Comparison of ENCODE assay signal across 8 cellular contexts in the genomic region with DNA sequence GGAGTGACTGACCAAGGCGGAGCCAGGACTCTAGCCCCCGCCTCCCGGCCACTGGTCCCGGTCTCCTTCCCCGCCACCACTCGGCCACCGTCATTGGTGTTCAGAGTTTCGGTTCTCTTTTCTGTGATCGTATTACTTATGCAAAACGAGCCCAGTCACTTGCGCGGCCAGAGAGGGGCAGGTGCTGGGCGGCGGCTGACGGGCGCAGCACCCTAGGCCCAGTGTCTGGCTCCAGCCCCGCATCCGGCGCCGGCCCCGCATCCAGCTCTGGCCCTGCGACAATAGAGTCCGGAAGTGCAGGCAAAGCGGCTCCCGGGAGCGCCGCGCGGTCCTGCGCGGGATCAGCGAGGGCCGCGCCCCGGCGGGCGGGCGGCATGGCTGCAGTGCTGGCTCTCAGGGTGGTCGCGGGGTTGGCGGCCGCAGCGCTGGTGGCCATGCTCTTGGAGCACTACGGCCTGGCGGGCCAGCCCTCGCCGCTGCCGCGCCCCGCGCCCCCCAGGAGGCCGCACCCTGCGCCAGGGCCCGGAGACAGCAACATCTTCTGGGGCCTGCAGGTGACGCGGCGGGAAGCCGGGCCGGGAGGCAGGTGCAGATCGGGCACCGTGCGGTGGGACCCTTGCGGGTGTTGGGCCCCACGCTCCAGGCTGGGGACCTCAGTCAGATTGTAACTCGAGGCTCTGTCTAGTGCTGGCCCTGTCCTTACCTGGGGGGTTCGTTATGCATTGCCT. TPM values are rescaled to one million over a fixed set of nuclear protein-coding genes. Genes with fewer than 3 reads are reported as not detected.
DNase-seq lines count a peak whose midpoint lies in the region; ATAC-seq and TF ChIP-seq lines count a peak whose summit lies in the region.

A gene (plus strand): TSS at position 158 of the 728 bp plus-strand sequence. CDS start 217 bp downstream, at position 375.

- H3K9ac ChIP-seq in liver (ENCODE audit: low read depth in 1 of 2, low read length in 2 of 2): peak within 1 kb of the TSS; percentile 77 to 87

- H3K4me3 ChIP-seq in dorsolateral prefrontal cortex: peak within 1 kb of the TSS; percentile 59 to 97 (median 89)
- H3K4me3 ChIP-seq in liver (ENCODE audit: low read depth in 1 of 3, low read length in 3 of 3): peak within 1 kb of the TSS; percentile 50 to 82 (median 67)

- peaks cover 3 to 15% (median 6%) of the 10 kb centered on the region in 4 donors for H3K36me3 ChIP-seq in liver (ENCODE audit: control insufficient read depth in 4 of 4, insufficient read depth in 3 of 4, low read depth in 1 of 4, low read length in 3 of 4)

- H3K27me3 ChIP-seq in dorsolateral prefrontal cortex (no peaks in the 10 kb centered on the region), liver (ENCODE audit: control insufficient read depth in 4 of 4, insufficient read depth in 4 of 4, low read length in 3 of 4) (no peaks in the 10 kb centered on the region)

- under 1% methylated on average over 66 of the region's 66 CpGs for WGBS in liver

- H3K27ac ChIP-seq in dorsolateral prefrontal cortex (peak within 1 kb of the TSS; percentile 18 to 95 (median 87)), liver (ENCODE audit: low read depth in 1 of 2, low read length in 2 of 2) (peak within 1 kb of the TSS; percentile 69 to 87)

- TF ChIP-seq CTCF in dorsolateral prefrontal cortex (IDR thresholded peaks at IDR 0.05 in 54 of 56, conservative IDR thresholded peaks at IDR 0.05 in 2 of 56; ENCODE audit: low read depth in 1 of 56, partially characterized antibody in 56 of 56) (peak in 15 of 56 donors; percentile 12 to 33 (median 22)), liver (IDR thresholded peaks at IDR 0.05; ENCODE audit: low read depth, low read length, missing input control) (no peak)

- intact Hi-C loops in dorsolateral prefrontal cortex (cut with DNase I): loop anchor here in 1 of 2 donors (5.0 kb wide), 1 partner anchor 54 kb away; a partner anchor contains a TSS

- peaks cover 0 to 11% (median 9%) of the 10 kb centered on the region in 4 donors for H3K4me1 ChIP-seq in liver (ENCODE audit: control insufficient read depth in 4 of 4, insufficient read depth in 4 of 4, low read length in 3 of 4)

- peak; percentile 70 to 72 for DNase-seq in AML-193 (lab: John Stamatoyannopoulos, UW)
- peak; percentile 90 for DNase-seq in NCI-H69 (lab: John Stamatoyannopoulos, UW)
- DNase-seq in activated CD4-positive, alpha-beta T cell treated with anti-CD3 and anti-CD28 coated beads, Interleukin-2, amount 50 U/mL, for 48 hours: peak; percentile 71 to 78
- peak; percentile 55 to 82 (median 76) for DNase-seq in dorsolateral prefrontal cortex
- peak; percentile 42 to 44 for DNase-seq in stimulated activated CD4-positive, alpha-beta T cell treated with anti-CD3 and anti-CD28 coated beads, Interleukin-4, amount 100 ng/mL, for 4 hours

- no peaks in the 10 kb centered on the region for H3K9me3 ChIP-seq in liver (ENCODE audit: control insufficient read depth in 4 of 4, low read length in 3 of 4)

- TF ChIP-seq RAD21 in liver (IDR thresholded peaks at IDR 0.05): peak in 1 of 2 donors; percentile 47

- ATAC-seq in GM18909 (IDR thresholded peaks at IDR 0.05; ENCODE audit: poor library complexity, unreplicated experiment): peak; percentile 93
- peak; percentile 82 for ATAC-seq in HG03139 (IDR thresholded peaks at IDR 0.05; ENCODE audit: unreplicated experiment)

TF ChIP-seq in liver, 16 proteins besides CTCF, POLR2A, EP300 and RAD21:
- peak in 1 of 2 donors; percentile 14 for TF ChIP-seq EGR1 (IDR thresholded peaks at IDR 0.05; ENCODE audit: low read depth in 2 of 2)
- peak; percentile 38 to 55 for TF ChIP-seq HNF4A (conservative IDR thresholded peaks at IDR 0.05)
- TF ChIP-seq, protein P1, sequence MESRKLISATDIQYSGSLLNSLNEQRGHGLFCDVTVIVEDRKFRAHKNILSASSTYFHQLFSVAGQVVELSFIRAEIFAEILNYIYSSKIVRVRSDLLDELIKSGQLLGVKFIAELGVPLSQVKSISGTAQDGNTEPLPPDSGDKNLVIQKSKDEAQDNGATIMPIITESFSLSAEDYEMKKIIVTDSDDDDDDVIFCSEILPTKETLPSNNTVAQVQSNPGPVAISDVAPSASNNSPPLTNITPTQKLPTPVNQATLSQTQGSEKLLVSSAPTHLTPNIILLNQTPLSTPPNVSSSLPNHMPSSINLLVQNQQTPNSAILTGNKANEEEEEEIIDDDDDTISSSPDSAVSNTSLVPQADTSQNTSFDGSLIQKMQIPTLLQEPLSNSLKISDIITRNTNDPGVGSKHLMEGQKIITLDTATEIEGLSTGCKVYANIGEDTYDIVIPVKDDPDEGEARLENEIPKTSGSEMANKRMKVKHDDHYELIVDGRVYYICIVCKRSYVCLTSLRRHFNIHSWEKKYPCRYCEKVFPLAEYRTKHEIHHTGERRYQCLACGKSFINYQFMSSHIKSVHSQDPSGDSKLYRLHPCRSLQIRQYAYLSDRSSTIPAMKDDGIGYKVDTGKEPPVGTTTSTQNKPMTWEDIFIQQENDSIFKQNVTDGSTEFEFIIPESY (IDR thresholded peaks at IDR 0.05): peak; percentile 76
- peak; percentile 9 for TF ChIP-seq NR2F2 (IDR thresholded peaks at IDR 0.05)
- TF ChIP-seq FOXA2 (IDR thresholded peaks at IDR 0.05): no peak
- no peak for TF ChIP-seq JUND (IDR thresholded peaks at IDR 0.05)
- TF ChIP-seq RXRA (IDR thresholded peaks at IDR 0.05): peak; percentile 36 to 56
- TF ChIP-seq YY1 (IDR thresholded peaks at IDR 0.05): peak; percentile 70
- TF ChIP-seq TAF1 (conservative IDR thresholded peaks at IDR 0.05): peak; percentile 78
- TF ChIP-seq SP1 (IDR thresholded peaks at IDR 0.05): peak; percentile 51
- peak in 1 of 2 donors; percentile 63 for TF ChIP-seq GABPA (IDR thresholded peaks at IDR 0.05 in 1 of 2, conservative IDR thresholded peaks at IDR 0.05 in 1 of 2)
- no peak for TF ChIP-seq FOXA1 (IDR thresholded peaks at IDR 0.05)
- TF ChIP-seq, protein P2, sequence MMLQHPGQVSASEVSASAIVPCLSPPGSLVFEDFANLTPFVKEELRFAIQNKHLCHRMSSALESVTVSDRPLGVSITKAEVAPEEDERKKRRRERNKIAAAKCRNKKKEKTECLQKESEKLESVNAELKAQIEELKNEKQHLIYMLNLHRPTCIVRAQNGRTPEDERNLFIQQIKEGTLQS (IDR thresholded peaks at IDR 0.05): no peak
- TF ChIP-seq HNF4G (IDR thresholded peaks at IDR 0.05): no peak
- TF ChIP-seq, protein P3, sequence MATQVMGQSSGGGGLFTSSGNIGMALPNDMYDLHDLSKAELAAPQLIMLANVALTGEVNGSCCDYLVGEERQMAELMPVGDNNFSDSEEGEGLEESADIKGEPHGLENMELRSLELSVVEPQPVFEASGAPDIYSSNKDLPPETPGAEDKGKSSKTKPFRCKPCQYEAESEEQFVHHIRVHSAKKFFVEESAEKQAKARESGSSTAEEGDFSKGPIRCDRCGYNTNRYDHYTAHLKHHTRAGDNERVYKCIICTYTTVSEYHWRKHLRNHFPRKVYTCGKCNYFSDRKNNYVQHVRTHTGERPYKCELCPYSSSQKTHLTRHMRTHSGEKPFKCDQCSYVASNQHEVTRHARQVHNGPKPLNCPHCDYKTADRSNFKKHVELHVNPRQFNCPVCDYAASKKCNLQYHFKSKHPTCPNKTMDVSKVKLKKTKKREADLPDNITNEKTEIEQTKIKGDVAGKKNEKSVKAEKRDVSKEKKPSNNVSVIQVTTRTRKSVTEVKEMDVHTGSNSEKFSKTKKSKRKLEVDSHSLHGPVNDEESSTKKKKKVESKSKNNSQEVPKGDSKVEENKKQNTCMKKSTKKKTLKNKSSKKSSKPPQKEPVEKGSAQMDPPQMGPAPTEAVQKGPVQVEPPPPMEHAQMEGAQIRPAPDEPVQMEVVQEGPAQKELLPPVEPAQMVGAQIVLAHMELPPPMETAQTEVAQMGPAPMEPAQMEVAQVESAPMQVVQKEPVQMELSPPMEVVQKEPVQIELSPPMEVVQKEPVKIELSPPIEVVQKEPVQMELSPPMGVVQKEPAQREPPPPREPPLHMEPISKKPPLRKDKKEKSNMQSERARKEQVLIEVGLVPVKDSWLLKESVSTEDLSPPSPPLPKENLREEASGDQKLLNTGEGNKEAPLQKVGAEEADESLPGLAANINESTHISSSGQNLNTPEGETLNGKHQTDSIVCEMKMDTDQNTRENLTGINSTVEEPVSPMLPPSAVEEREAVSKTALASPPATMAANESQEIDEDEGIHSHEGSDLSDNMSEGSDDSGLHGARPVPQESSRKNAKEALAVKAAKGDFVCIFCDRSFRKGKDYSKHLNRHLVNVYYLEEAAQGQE (IDR thresholded peaks at IDR 0.05): peak; percentile 79
- TF ChIP-seq, protein P4, sequence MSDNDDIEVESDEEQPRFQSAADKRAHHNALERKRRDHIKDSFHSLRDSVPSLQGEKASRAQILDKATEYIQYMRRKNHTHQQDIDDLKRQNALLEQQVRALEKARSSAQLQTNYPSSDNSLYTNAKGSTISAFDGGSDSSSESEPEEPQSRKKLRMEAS (IDR thresholded peaks at IDR 0.05): peak; percentile 59

RNA-seq across cellular contexts. Expression of the gene that starts here (rescaled TPM):
- total RNA-seq in dorsolateral prefrontal cortex: 10 to 100 TPM; 21.2 to 46.2 (median 31.3) TPM
- 10 to 100 TPM; 12.0 to 14.0 TPM for total RNA-seq in liver
- polyA plus RNA-seq in liver: 1 to 10 TPM; 4.5 to 9.3 TPM

Comparison
In these comparisons a context has a peak if more than half of its experiments do, and no peak if none do; other contexts are left out.
1. Peak in every context shown above with its lines: DNase-seq, ATAC-seq, H3K4me3 ChIP-seq and H3K27ac ChIP-seq.